9 cellular contexts compared by ENCODE assay signal in the genomic region with DNA sequence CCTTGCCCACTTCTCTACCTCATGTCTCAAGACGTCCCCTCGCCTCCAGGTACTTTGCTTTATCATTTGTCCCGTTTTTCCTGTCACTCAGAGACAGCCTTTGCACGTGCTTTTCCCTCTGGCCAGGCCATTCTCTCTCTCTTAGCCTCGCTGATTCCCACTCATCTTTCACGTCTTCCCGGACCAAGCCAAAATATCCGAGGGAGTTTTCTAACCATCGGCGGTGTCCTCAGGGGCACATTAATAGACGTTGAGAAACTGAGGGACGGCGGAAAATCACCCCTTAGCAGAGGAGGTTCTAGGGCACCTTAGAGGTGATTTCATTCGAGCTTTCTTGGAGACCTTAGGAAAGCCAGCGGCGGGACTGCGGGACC. TPM values are rescaled to one million over a fixed set of nuclear protein-coding genes. Genes with fewer than 3 reads are reported as not detected.
A peak's percentile ranks its signal among the peaks of the same experiment; 100 is the strongest.
DNase-seq lines count a peak whose midpoint lies in the region; ATAC-seq and TF ChIP-seq lines count a peak whose summit lies in the region.
"Had no signal": no experiment of that assay in that cellular context is flagged by ENCODE, and none has a peak within 500 bp of the region (broad histone marks: within the 10 kb centered on the region; RNA-seq: fewer than 3 reads in every experiment).

No MANE protein-coding gene starts in this region.

- H3K27ac ChIP-seq in mesenchymal stem cell (ENCODE audit: low read length, poor library complexity, severe bottlenecking) (no peak overlapping the region), tibial nerve (peak overlapping the region in 1 of 4 donors; percentile 22)

- peaks cover 2% of the 10 kb centered on the region for H3K4me1 Mint-ChIP-seq in activated CD4-positive, alpha-beta T cell treated with anti-CD3 and anti-CD28 coated beads, Interleukin-2, amount 10 ng/mL, durations not matched to agents 24 days and 14 days
- peaks cover 10% of the 10 kb centered on the region for H3K4me1 Mint-ChIP-seq in MCF 10A (ENCODE audit: insufficient read depth, unreplicated experiment)

- no peak for DNase-seq in activated CD4-positive, alpha-beta T cell treated with anti-CD3 and anti-CD28 coated beads, Interleukin-2, amount 10 ng/mL, durations not matched to agents 24 days and 14 days
- DNase-seq in activated CD4-positive, alpha-beta T cell treated with anti-CD3 and anti-CD28 coated beads for 48 hours: no peak
- peak; percentile 16 for DNase-seq in MCF 10A (ENCODE audit: unreplicated experiment)
- peak; percentile 23 for DNase-seq in mesenchymal stem cell
- no peak for DNase-seq in tibial nerve (ENCODE audit: low spot score in 2 of 2)
- DNase-seq in CD1c-positive myeloid dendritic cell (ENCODE audit: extremely low spot score): no peak
- no peak for DNase-seq in iPS-NIHi11 (ENCODE audit: low spot score)
- DNase-seq: stimulated activated CD4-positive, alpha-beta T cell treated with anti-CD3 and anti-CD28 coated beads, Interleukin-4, amount 100 ng/mL, for 1 hour had no signal

- H3K14ac ChIP-seq in mesenchymal stem cell (ENCODE audit: low read length in 2 of 2): no peak overlapping the region

- H3K27me3 Mint-ChIP-seq in activated CD4-positive, alpha-beta T cell treated with anti-CD3 and anti-CD28 coated beads, Interleukin-2, amount 10 ng/mL, durations not matched to agents 24 days and 14 days: peaks cover 58% of the 10 kb centered on the region
- peaks cover 15% of the 10 kb centered on the region for H3K27me3 Mint-ChIP-seq in MCF 10A (ENCODE audit: insufficient read depth, unreplicated experiment)

- H3K4me2 ChIP-seq in mesenchymal stem cell (ENCODE audit: low read length, poor library complexity, severe bottlenecking): peak overlapping the region; percentile 91

- H3K23ac ChIP-seq in mesenchymal stem cell (ENCODE audit: low read length in 2 of 2): no peak overlapping the region

- no peak overlapping the region for H2BK5ac ChIP-seq in mesenchymal stem cell (ENCODE audit: low read depth, low read length, poor library complexity, severe bottlenecking)

- CTCF ChIA-PET in MCF 10A (lab: Yijun Ruan, JAX): interaction anchor here (0.6 to 1.0 kb wide), 4 partner anchors 20 to 154 kb away, joined by 3 read pairs; no protein-coding TSS in a partner anchor

- no peak overlapping the region for H2BK12ac ChIP-seq in mesenchymal stem cell (ENCODE audit: low read length in 2 of 2)

- H3K9me3 ChIP-seq in mesenchymal stem cell (ENCODE audit: control insufficient read depth, low read length): no peaks in the 10 kb centered on the region
- H3K9me3 ChIP-seq in tibial nerve: no peaks in the 10 kb centered on the region

- peaks cover 0 to 64% of the 10 kb centered on the region in 2 experiments for H3K27me3 ChIP-seq in mesenchymal stem cell (ENCODE audit: control insufficient read depth in 1 of 2, insufficient read depth in 1 of 2, low read length in 2 of 2)
- peaks cover 0 to 26% of the 10 kb centered on the region in 2 donors for H3K27me3 ChIP-seq in tibial nerve

- H3K27ac Mint-ChIP-seq in activated CD4-positive, alpha-beta T cell treated with anti-CD3 and anti-CD28 coated beads, Interleukin-2, amount 10 ng/mL, durations not matched to agents 24 days and 14 days: no peak overlapping the region
- no peak overlapping the region for H3K27ac Mint-ChIP-seq in MCF 10A (ENCODE audit: low read depth, unreplicated experiment)

- H3K36me3 ChIP-seq in mesenchymal stem cell (ENCODE audit: control insufficient read depth in 1 of 2, insufficient read depth in 2 of 2, low read depth in 1 of 2, low read length in 2 of 2): no peaks in the 10 kb centered on the region
- H3K36me3 ChIP-seq in tibial nerve: no peaks in the 10 kb centered on the region

- intact Hi-C loops in activated CD4-positive, alpha-beta T cell treated with anti-CD3 and anti-CD28 coated beads, Interleukin-2, amount 10 ng/mL, durations not matched to agents 24 days and 14 days (cut with micrococcal nuclease): no loop called here
- intact Hi-C loops in MCF 10A (cut with micrococcal nuclease): no loop called here

- H3K79me1 ChIP-seq in mesenchymal stem cell (replicated peaks; ENCODE audit: low read length, poor library complexity, severe bottlenecking): peaks cover 3% of the 10 kb centered on the region

- H3K18ac ChIP-seq in mesenchymal stem cell (ENCODE audit: low read depth in 1 of 2, low read length in 2 of 2): no peak overlapping the region

- H3K4me3 ChIP-seq in mesenchymal stem cell (ENCODE audit: insufficient read depth in 1 of 2, low read depth in 1 of 2, low read length in 2 of 2) (peak overlapping the region; percentile 68 to 74), tibial nerve (peak overlapping the region; percentile 22 to 52 (median 43))

- POLR2A ChIA-PET in MCF 10A (lab: Yijun Ruan, JAX): interaction anchor here (1.0 to 1.4 kb wide), 4 partner anchors 20 to 155 kb away, joined by 3 to 5 read pairs (median 4); no protein-coding TSS in a partner anchor

- no peak overlapping the region for H4K91ac ChIP-seq in mesenchymal stem cell (ENCODE audit: low read length)

- H3K36me3 Mint-ChIP-seq in activated CD4-positive, alpha-beta T cell treated with anti-CD3 and anti-CD28 coated beads, Interleukin-2, amount 10 ng/mL, durations not matched to agents 24 days and 14 days (ENCODE audit: low read depth): no peaks in the 10 kb centered on the region
- no peaks in the 10 kb centered on the region for H3K36me3 Mint-ChIP-seq in MCF 10A (ENCODE audit: insufficient read depth, unreplicated experiment)

- H3K4me1 ChIP-seq in mesenchymal stem cell (ENCODE audit: control insufficient read depth, insufficient read depth, low read depth, low read length) (peaks cover 8% of the 10 kb centered on the region), tibial nerve (peaks cover 0 to 17% (median 11%) of the 10 kb centered on the region in 4 donors)

- H2AFZ ChIP-seq in mesenchymal stem cell (ENCODE audit: low read depth, low read length): no peak overlapping the region

- no peak overlapping the region for H2BK15ac ChIP-seq in mesenchymal stem cell (ENCODE audit: low read depth, poor library complexity, severe bottlenecking)

- TF ChIP-seq CTCF in MCF 10A (IDR thresholded peaks at IDR 0.05; ENCODE audit: unreplicated experiment) (no peak), tibial nerve (IDR thresholded peaks at IDR 0.05) (no peak)

- H3K4me3 Mint-ChIP-seq in activated CD4-positive, alpha-beta T cell treated with anti-CD3 and anti-CD28 coated beads, Interleukin-2, amount 10 ng/mL, durations not matched to agents 24 days and 14 days: peak overlapping the region; percentile 26
- H3K4me3 Mint-ChIP-seq in MCF 10A (ENCODE audit: unreplicated experiment): peak overlapping the region; percentile 71

- H2AK5ac ChIP-seq in mesenchymal stem cell (ENCODE audit: low read length, severe bottlenecking): no peak overlapping the region

- no peak for TF ChIP-seq POLR2A in tibial nerve (IDR thresholded peaks at IDR 0.05)

- no peaks in the 10 kb centered on the region for H3K9me3 Mint-ChIP-seq in activated CD4-positive, alpha-beta T cell treated with anti-CD3 and anti-CD28 coated beads, Interleukin-2, amount 10 ng/mL, durations not matched to agents 24 days and 14 days
- H3K9me3 Mint-ChIP-seq in MCF 10A (ENCODE audit: unreplicated experiment): no peaks in the 10 kb centered on the region

- no TSS peak for BruUV-seq in MCF 10A (replicated peaks; lab: Mats Ljungman, UMichigan)

- no peak for ATAC-seq in GM19463 (IDR thresholded peaks at IDR 0.05; ENCODE audit: unreplicated experiment)

- no peak overlapping the region for H3K4ac ChIP-seq in mesenchymal stem cell (ENCODE audit: low read depth in 1 of 2, low read length in 2 of 2)

- 1% methylated on average over 17 of the region's 17 CpGs for WGBS in mesenchymal stem cell
- WGBS in tibial nerve, 2 donors: 1% methylated on average over 14 to 17 of the region's 17 CpGs

- H2BK120ac ChIP-seq in mesenchymal stem cell (ENCODE audit: low read depth, low read length): no peak overlapping the region

- H4K8ac ChIP-seq in mesenchymal stem cell (ENCODE audit: low read length): no peak overlapping the region

- no peak for TF ChIP-seq EP300 in tibial nerve (IDR thresholded peaks at IDR 0.05)

- no peak overlapping the region for H3K9ac ChIP-seq in mesenchymal stem cell (ENCODE audit: low read length)

RNA-seq across cellular contexts. Expression of a gene that starts 0.6 kb away (rescaled TPM):
- total RNA-seq in activated CD4-positive, alpha-beta T cell treated with anti-CD3 and anti-CD28 coated beads, Interleukin-2, amount 10 ng/mL, durations not matched to agents 24 days and 14 days: not detected in 2 replicates
- total RNA-seq in MCF 10A (2022) (3.4 and 3.8 TPM in 2 replicates), tibial nerve (10 to 100 TPM in 1 of 4 donors, 1 to 10 TPM in 2, under 1 TPM in 1; 0.90 to 12.6 (median 4.3) TPM)
- polyA plus RNA-seq in mesenchymal stem cell (2013, experiment 1 of 2): 2.4 TPM
- 2.3 TPM for polyA plus RNA-seq in mesenchymal stem cell (2013, experiment 2 of 2)

RNA-seq across cellular contexts. Expression of a gene that starts 59.2 kb away (rescaled TPM):
- total RNA-seq in activated CD4-positive, alpha-beta T cell treated with anti-CD3 and anti-CD28 coated beads, Interleukin-2, amount 10 ng/mL, durations not matched to agents 24 days and 14 days: not detected in 2 replicates
- total RNA-seq in MCF 10A (2022) (9.6 and 9.8 TPM in 2 replicates), tibial nerve (10 to 100 TPM; 14.7 to 21.2 (median 17.2) TPM)
- 9.6 TPM for polyA plus RNA-seq in mesenchymal stem cell (2013, experiment 1 of 2)
- polyA plus RNA-seq in mesenchymal stem cell (2013, experiment 2 of 2): 9.5 TPM

Comparison
In these comparisons a context has a peak if more than half of its experiments do, and no peak if none do; other contexts are left out.
1. DNase-seq: peak in MCF 10A (single experiment) and mesenchymal stem cell (single experiment); none in activated CD4-positive, alpha-beta T cell treated with anti-CD3 and anti-CD28 coated beads, Interleukin-2, amount 10 ng/mL, durations not matched to agents 24 days and 14 days (single experiment), activated CD4-positive, alpha-beta T cell treated with anti-CD3 and anti-CD28 coated beads for 48 hours (single experiment), tibial nerve (0 of 2), CD1c-positive myeloid dendritic cell (single experiment) and iPS-NIHi11 (single experiment).
2. RNA of a gene that starts 59.2 kb away (total RNA-seq): 14.7 to 21.2 TPM in tibial nerve and 9.6 to 9.8 TPM in MCF 10A; not detected in activated CD4-positive, alpha-beta T cell treated with anti-CD3 and anti-CD28 coated beads, Interleukin-2, amount 10 ng/mL, durations not matched to agents 24 days and 14 days; every median in the first group is over 10 times any median in the second.